In the genomic region with DNA sequence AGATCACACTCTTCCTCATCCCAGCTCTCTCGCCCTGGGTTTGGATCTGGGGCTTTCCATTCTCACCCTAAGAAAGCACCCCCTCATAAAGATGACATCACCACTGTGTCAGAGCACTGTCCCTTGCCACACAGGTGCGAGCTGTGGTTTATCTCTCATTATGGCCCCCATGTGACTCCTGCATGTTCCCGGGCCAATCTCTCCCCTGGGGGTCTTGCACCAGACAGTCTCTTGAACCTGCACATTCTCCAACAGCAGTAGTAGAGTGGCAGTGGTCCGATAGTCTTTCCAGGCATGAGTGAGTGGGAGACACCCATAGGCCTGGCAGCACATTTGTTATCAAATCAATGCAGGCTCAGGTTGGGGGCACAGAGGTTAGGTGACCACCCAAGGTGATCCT, we compare ENCODE assay signal across 24 cellular contexts.
DNase-seq lines count a peak whose midpoint lies in the region; ATAC-seq and TF ChIP-seq lines count a peak whose summit lies in the region.
"Had no signal": no experiment of that assay in that cellular context is flagged by ENCODE, and none has a peak within 500 bp of the region (broad histone marks: within the 10 kb centered on the region; RNA-seq: fewer than 3 reads in every experiment).

No MANE protein-coding gene starts in this region.

- no peaks in the 10 kb centered on the region for H3K36me3 Mint-ChIP-seq in stimulated activated effector memory CD8-positive, alpha-beta T cell treated with anti-CD3 and anti-CD28 coated beads, Interleukin-12 subunit alpha, Interleukin-12 subunit beta, amount 100 ng/mL, for 72 hours
- H3K36me3 Mint-ChIP-seq in activated T-helper 2 cell treated with anti-CD3 and anti-CD28 coated beads, Interferon-gamma antibody, Interleukin-2, Interleukin-4, amounts not matched to agents 10 μg/mL and 5 μg/mL and 100 μg/mL, durations not matched to agents 14 hours and 24 hours and 36 hours (ENCODE audit: low read depth), result no peaks in the 10 kb centered on the region
- no peaks in the 10 kb centered on the region for H3K36me3 Mint-ChIP-seq in activated T-helper 1 cell treated with anti-CD3 and anti-CD28 coated beads, Interleukin-12 subunit alpha, Interleukin-12 subunit beta, Interleukin-2, Interleukin-4 antibody, amounts not matched to agents 30 ng/mL and 10 ng/mL and 1 ng/mL, durations not matched to agents 14 hours and 24 hours and 36 hours (ENCODE audit: low read depth)
- H3K36me3 Mint-ChIP-seq: CD14-positive monocyte; CD4-positive, alpha-beta memory T cell; CD4-positive, CD25-positive, alpha-beta regulatory T cell; CD8-positive, alpha-beta memory T cell had no signal

- H3K9me3 ChIP-seq in SJCRH30 (replicated peaks) (no peaks in the 10 kb centered on the region), esophagus muscularis mucosa (no peaks in the 10 kb centered on the region)
- H3K9me3 ChIP-seq: BE2C had no signal

- no peak for TF ChIP-seq EP300 in esophagus muscularis mucosa (IDR thresholded peaks at IDR 0.05)

- H3K27me3 Mint-ChIP-seq in activated T-helper 2 cell treated with anti-CD3 and anti-CD28 coated beads, Interferon-gamma antibody, Interleukin-2, Interleukin-4, amounts not matched to agents 10 μg/mL and 5 μg/mL and 100 μg/mL, durations not matched to agents 14 hours and 24 hours and 36 hours (ENCODE audit: low read depth), result peaks cover 3% of the 10 kb centered on the region
- H3K27me3 Mint-ChIP-seq in activated T-helper 1 cell treated with anti-CD3 and anti-CD28 coated beads, Interleukin-12 subunit alpha, Interleukin-12 subunit beta, Interleukin-2, Interleukin-4 antibody, amounts not matched to agents 30 ng/mL and 10 ng/mL and 1 ng/mL, durations not matched to agents 14 hours and 24 hours and 36 hours (ENCODE audit: insufficient read depth), result no peaks in the 10 kb centered on the region
- H3K27me3 Mint-ChIP-seq: CD4-positive, CD25-positive, alpha-beta regulatory T cell had no signal

- H3K9me3 Mint-ChIP-seq in stimulated activated effector memory CD8-positive, alpha-beta T cell treated with anti-CD3 and anti-CD28 coated beads, Interleukin-12 subunit alpha, Interleukin-12 subunit beta, amount 100 ng/mL, for 72 hours, result no peaks in the 10 kb centered on the region
- H3K9me3 Mint-ChIP-seq in activated T-helper 2 cell treated with anti-CD3 and anti-CD28 coated beads, Interferon-gamma antibody, Interleukin-2, Interleukin-4, amounts not matched to agents 10 μg/mL and 5 μg/mL and 100 μg/mL, durations not matched to agents 14 hours and 24 hours and 36 hours, result no peaks in the 10 kb centered on the region
- no peaks in the 10 kb centered on the region for H3K9me3 Mint-ChIP-seq in activated T-helper 1 cell treated with anti-CD3 and anti-CD28 coated beads, Interleukin-12 subunit alpha, Interleukin-12 subunit beta, Interleukin-2, Interleukin-4 antibody, amounts not matched to agents 30 ng/mL and 10 ng/mL and 1 ng/mL, durations not matched to agents 14 hours and 24 hours and 36 hours
- H3K9me3 Mint-ChIP-seq: CD8-positive, alpha-beta memory T cell had no signal

- no peak for TF ChIP-seq CTCF in esophagus muscularis mucosa (IDR thresholded peaks at IDR 0.05)

- no peaks in the 10 kb centered on the region for H3K4me1 Mint-ChIP-seq in stimulated activated effector memory CD8-positive, alpha-beta T cell treated with anti-CD3 and anti-CD28 coated beads, Interleukin-12 subunit alpha, Interleukin-12 subunit beta, amount 100 ng/mL, for 72 hours
- H3K4me1 Mint-ChIP-seq in activated T-helper 2 cell treated with anti-CD3 and anti-CD28 coated beads, Interferon-gamma antibody, Interleukin-2, Interleukin-4, amounts not matched to agents 10 μg/mL and 5 μg/mL and 100 μg/mL, durations not matched to agents 14 hours and 24 hours and 36 hours (ENCODE audit: low read depth), result no peaks in the 10 kb centered on the region
- H3K4me1 Mint-ChIP-seq in activated T-helper 1 cell treated with anti-CD3 and anti-CD28 coated beads, Interleukin-12 subunit alpha, Interleukin-12 subunit beta, Interleukin-2, Interleukin-4 antibody, amounts not matched to agents 30 ng/mL and 10 ng/mL and 1 ng/mL, durations not matched to agents 14 hours and 24 hours and 36 hours (ENCODE audit: low read depth), result no peaks in the 10 kb centered on the region
- H3K4me1 Mint-ChIP-seq: CD14-positive monocyte; CD4-positive, alpha-beta memory T cell; CD4-positive, CD25-positive, alpha-beta regulatory T cell; CD8-positive, alpha-beta memory T cell had no signal

- ATAC-seq in stimulated activated effector memory CD8-positive, alpha-beta T cell treated with anti-CD3 and anti-CD28 coated beads, Interleukin-12 subunit alpha, Interleukin-12 subunit beta, amount 100 ng/mL, for 72 hours, result peak; percentile 33
- ATAC-seq: GM12878 had no signal

- no peaks in the 10 kb centered on the region for H3K36me3 ChIP-seq in SJCRH30
- H3K36me3 ChIP-seq in esophagus muscularis mucosa, result no peaks in the 10 kb centered on the region
- H3K36me3 ChIP-seq: BE2C, BLaER1 had no signal

- H3K27ac ChIP-seq in SJCRH30 (peak overlapping the region; percentile 23; the same call in 1 of the 2 replicates), esophagus muscularis mucosa (replicated peaks in 1 of 4) (no peak overlapping the region)
- H3K27ac ChIP-seq: BLaER1 had no signal

- no peaks in the 10 kb centered on the region for H3K27me3 ChIP-seq in SJCRH30
- peaks cover 0 to 23% (median 0%) of the 10 kb centered on the region in 4 donors for H3K27me3 ChIP-seq in esophagus muscularis mucosa
- H3K27me3 ChIP-seq: BE2C, BLaER1 had no signal

- 61% methylated on average over 4 of the region's 4 CpGs for WGBS in esophagus muscularis mucosa

- intact Hi-C loops in esophagus muscularis mucosa (cut with DNase I), result no loop called here
- intact Hi-C loops in activated T-helper 2 cell treated with anti-CD3 and anti-CD28 coated beads, Interferon-gamma antibody, Interleukin-2, Interleukin-4, amounts not matched to agents 10 μg/mL and 5 μg/mL and 100 μg/mL, durations not matched to agents 14 hours and 24 hours and 36 hours (cut with micrococcal nuclease), result no loop called here
- intact Hi-C loops in activated T-helper 1 cell treated with anti-CD3 and anti-CD28 coated beads, Interleukin-12 subunit alpha, Interleukin-12 subunit beta, Interleukin-2, Interleukin-4 antibody, amounts not matched to agents 30 ng/mL and 10 ng/mL and 1 ng/mL, durations not matched to agents 14 hours and 24 hours and 36 hours (cut with micrococcal nuclease), result no loop called here

- peaks cover 31% of the 10 kb centered on the region for H3K4me1 ChIP-seq in SJCRH30
- H3K4me1 ChIP-seq in esophagus muscularis mucosa, result no peaks in the 10 kb centered on the region
- H3K4me1 ChIP-seq: BE2C, BLaER1 had no signal

- DNase-seq in SJCRH30 (peak in 1 of 2 experiments; percentile 18), esophagus muscularis mucosa (ENCODE audit: extremely low spot score) (peak; percentile 79)
- no peak for DNase-seq in stimulated activated effector memory CD8-positive, alpha-beta T cell treated with anti-CD3 and anti-CD28 coated beads, Interleukin-12 subunit alpha, Interleukin-12 subunit beta, amount 100 ng/mL, for 72 hours (ENCODE audit: low spot score in 2 of 2)
- DNase-seq in activated T-helper 2 cell treated with anti-CD3 and anti-CD28 coated beads, Interferon-gamma antibody, Interleukin-2, Interleukin-4, amounts not matched to agents 10 μg/mL and 5 μg/mL and 100 μg/mL, durations not matched to agents 14 hours and 24 hours and 36 hours (ENCODE audit: low spot score), result no peak
- no peak for DNase-seq in activated T-helper 1 cell treated with anti-CD3 and anti-CD28 coated beads, Interleukin-12 subunit alpha, Interleukin-12 subunit beta, Interleukin-2, Interleukin-4 antibody, amounts not matched to agents 30 ng/mL and 10 ng/mL and 1 ng/mL, durations not matched to agents 14 hours and 24 hours and 36 hours (ENCODE audit: low spot score)
- DNase-seq in activated naive CD4-positive, alpha-beta T cell treated with anti-CD3 and anti-CD28 coated beads, Interleukin-2, amount 50 U/mL, for 16 hours, result no peak
- DNase-seq: 8988T; ACHN; BE2C; C1 segment of cervical spinal cord; CD4-positive, alpha-beta memory T cell; CD4-positive, CD25-positive, alpha-beta regulatory T cell; CD8-positive, alpha-beta memory T cell; COR-L47; DMS 273 treated with DMSO at 0.1 percent for 48 hours; DMS153; DMS53; DMS79; DND-41; EL; GDM1 had no signal

- no peak for TF ChIP-seq POLR2A in esophagus muscularis mucosa (IDR thresholded peaks at IDR 0.05; ENCODE audit: low read depth)

- no peak overlapping the region for H3K4me3 Mint-ChIP-seq in stimulated activated effector memory CD8-positive, alpha-beta T cell treated with anti-CD3 and anti-CD28 coated beads, Interleukin-12 subunit alpha, Interleukin-12 subunit beta, amount 100 ng/mL, for 72 hours
- H3K4me3 Mint-ChIP-seq in activated T-helper 2 cell treated with anti-CD3 and anti-CD28 coated beads, Interferon-gamma antibody, Interleukin-2, Interleukin-4, amounts not matched to agents 10 μg/mL and 5 μg/mL and 100 μg/mL, durations not matched to agents 14 hours and 24 hours and 36 hours (ENCODE audit: low read depth), result no peak overlapping the region
- no peak overlapping the region for H3K4me3 Mint-ChIP-seq in activated T-helper 1 cell treated with anti-CD3 and anti-CD28 coated beads, Interleukin-12 subunit alpha, Interleukin-12 subunit beta, Interleukin-2, Interleukin-4 antibody, amounts not matched to agents 30 ng/mL and 10 ng/mL and 1 ng/mL, durations not matched to agents 14 hours and 24 hours and 36 hours
- H3K4me3 Mint-ChIP-seq: CD14-positive monocyte; CD4-positive, alpha-beta memory T cell; CD4-positive, CD25-positive, alpha-beta regulatory T cell; CD8-positive, alpha-beta memory T cell had no signal

- no peak overlapping the region for H3K4me3 ChIP-seq in SJCRH30
- H3K4me3 ChIP-seq in esophagus muscularis mucosa, result no peak overlapping the region
- H3K4me3 ChIP-seq: BLaER1, GM12878 had no signal

- H3K27ac Mint-ChIP-seq in stimulated activated effector memory CD8-positive, alpha-beta T cell treated with anti-CD3 and anti-CD28 coated beads, Interleukin-12 subunit alpha, Interleukin-12 subunit beta, amount 100 ng/mL, for 72 hours, result no peak overlapping the region
- no peak overlapping the region for H3K27ac Mint-ChIP-seq in activated T-helper 2 cell treated with anti-CD3 and anti-CD28 coated beads, Interferon-gamma antibody, Interleukin-2, Interleukin-4, amounts not matched to agents 10 μg/mL and 5 μg/mL and 100 μg/mL, durations not matched to agents 14 hours and 24 hours and 36 hours
- H3K27ac Mint-ChIP-seq in activated T-helper 1 cell treated with anti-CD3 and anti-CD28 coated beads, Interleukin-12 subunit alpha, Interleukin-12 subunit beta, Interleukin-2, Interleukin-4 antibody, amounts not matched to agents 30 ng/mL and 10 ng/mL and 1 ng/mL, durations not matched to agents 14 hours and 24 hours and 36 hours, result no peak overlapping the region
- H3K27ac Mint-ChIP-seq: CD14-positive monocyte; CD4-positive, alpha-beta memory T cell; CD8-positive, alpha-beta memory T cell had no signal
